ENCODE assay signal across 14 cellular contexts in the genomic region with DNA sequence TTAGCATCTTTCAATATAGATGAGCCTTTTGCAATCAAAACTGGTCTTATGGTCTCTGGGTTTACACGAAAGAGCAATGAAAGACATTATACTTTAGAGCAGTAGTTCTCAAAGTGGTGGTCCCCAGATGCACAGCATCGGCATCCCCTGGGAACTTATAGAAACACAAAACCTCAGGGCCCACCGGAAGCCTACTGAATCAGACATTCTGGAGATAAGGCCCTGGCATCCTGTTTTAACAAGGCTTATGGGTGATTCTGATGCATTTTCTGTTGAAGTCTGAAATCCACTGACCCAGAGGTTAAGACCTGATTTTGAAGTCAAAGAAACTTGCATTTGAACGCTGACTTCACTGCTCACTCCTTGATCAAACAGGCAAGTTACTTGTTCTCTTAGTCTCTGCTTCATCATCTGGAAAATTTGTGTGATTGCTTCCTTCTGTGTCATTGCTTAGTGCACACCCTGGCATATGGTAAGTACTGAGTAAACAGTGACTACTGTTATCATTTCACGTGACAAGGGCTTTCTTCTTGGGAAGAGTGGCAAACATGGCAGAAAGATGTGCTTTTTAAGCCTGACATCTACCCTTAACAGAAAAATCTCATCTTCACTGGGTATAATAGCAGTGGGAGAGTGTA. TPM values are rescaled to one million over a fixed set of nuclear protein-coding genes. Genes with fewer than 3 reads are reported as not detected.
A peak's percentile ranks its signal among the peaks of the same experiment; 100 is the strongest.
DNase-seq lines count a peak whose midpoint lies in the region; ATAC-seq and TF ChIP-seq lines count a peak whose summit lies in the region.
"Had no signal": no experiment of that assay in that cellular context is flagged by ENCODE, and none has a peak within 500 bp of the region (broad histone marks: within the 10 kb centered on the region; RNA-seq: fewer than 3 reads in every experiment).

No MANE protein-coding gene starts in this region.

- CTCF ChIA-PET in PC-9 (lab: Charles Lee) = no interaction called here

- POLR2A ChIA-PET in PC-9 (lab: Charles Lee; ENCODE audit: unreplicated experiment) = no interaction called here

- no peak overlapping the region for H3K27ac Mint-ChIP-seq in activated T-cell treated with anti-CD3 and anti-CD28 coated beads, Interleukin-2, amount 50 U/mL, for 72 hours
- H3K27ac Mint-ChIP-seq: T-helper 1 cell treated with Interleukin-12 subunit alpha and Interleukin-12 subunit beta and Interleukin-4 antibody, amounts not matched to agents 30 μg/mL and 1 μg/mL, for 36 hours had no signal

- in situ Hi-C loops in transverse colon (cut with MboI; ENCODE audit: low pct_ligation_motif_present in 1 of 4, low pct_unique_long_range_greater_than_20kb in 1 of 4, low sequenced_read_pairs in 3 of 4) = no loop called here
- in situ Hi-C loops in GM13976 (cut with MboI; ENCODE audit: low sequenced_read_pairs, unreplicated experiment) = no loop called here

- no peaks in the 10 kb centered on the region for H3K36me3 Mint-ChIP-seq in activated T-cell treated with anti-CD3 and anti-CD28 coated beads, Interleukin-2, amount 50 U/mL, for 72 hours (ENCODE audit: insufficient read depth in 2 of 2)

- 74 to 81% methylated on average over 3 to 5 of the region's 5 CpGs for WGBS in transverse colon (ENCODE audit: low coverage in 1 of 2), 2 donors

- peak overlapping the region; percentile 59 for H2AFZ ChIP-seq in PC-9

- H3K9me3 ChIP-seq in PC-9 (ENCODE audit: insufficient read depth, low read depth) (no peaks in the 10 kb centered on the region), transverse colon (no peaks in the 10 kb centered on the region)
- H3K9me3 ChIP-seq: upper lobe of left lung had no signal

- no peaks in the 10 kb centered on the region for H3K36me3 ChIP-seq in PC-9 (ENCODE audit: low read depth)
- H3K36me3 ChIP-seq in transverse colon = no peaks in the 10 kb centered on the region
- H3K36me3 ChIP-seq: upper lobe of left lung had no signal

- peaks cover 22% of the 10 kb centered on the region for H3F3A ChIP-seq in PC-9 (ENCODE audit: insufficient read depth, low read depth)

- H3K4me1 Mint-ChIP-seq in activated T-cell treated with anti-CD3 and anti-CD28 coated beads, Interleukin-2, amount 50 U/mL, for 72 hours (ENCODE audit: low read depth) = peaks cover 10% of the 10 kb centered on the region
- H3K4me1 Mint-ChIP-seq: naive B cell had no signal

- no peak overlapping the region for H3K4me3 Mint-ChIP-seq in activated T-cell treated with anti-CD3 and anti-CD28 coated beads, Interleukin-2, amount 50 U/mL, for 72 hours
- H3K4me3 Mint-ChIP-seq: naive B cell; T-helper 1 cell treated with Interleukin-12 subunit alpha and Interleukin-12 subunit beta and Interleukin-4 antibody, amounts not matched to agents 30 μg/mL and 1 μg/mL, for 36 hours had no signal

- peak; percentile 82 to 87 for ATAC-seq in activated T-cell treated with anti-CD3 and anti-CD28 coated beads, Interleukin-2, amount 50 U/mL, for 72 hours (replicated peaks in 1 of 2)

- H3K4me3 ChIP-seq in PC-9 (no peak overlapping the region), fibroblast of mammary gland (ENCODE audit: control insufficient read depth, low read depth, low read length) (no peak overlapping the region), transverse colon (no peak overlapping the region)
- H3K4me3 ChIP-seq: skin epidermis, upper lobe of left lung had no signal

- BruUV-seq in PC-9 (replicated peaks; lab: Mats Ljungman, UMichigan) = no TSS peak

- TF ChIP-seq CTCF in PC-9 (conservative IDR thresholded peaks at IDR 0.05) (no peak), fibroblast of mammary gland (conservative IDR thresholded peaks at IDR 0.05; ENCODE audit: control insufficient read depth, insufficient read depth, low read depth, low read length) (no peak), transverse colon (IDR thresholded peaks at IDR 0.05) (no peak), GM13976 (IDR thresholded peaks at IDR 0.05; ENCODE audit: borderline replicate concordance, control extremely low read depth, extremely low read depth, insufficient read depth, missing control alignments) (no peak)

- peak overlapping the region; percentile 44 for H3K4me2 ChIP-seq in PC-9

- H3K4me1 ChIP-seq in PC-9 (replicated peaks; ENCODE audit: insufficient read depth) (peaks cover 19% of the 10 kb centered on the region), transverse colon (no peaks in the 10 kb centered on the region)
- H3K4me1 ChIP-seq: upper lobe of left lung had no signal

- no peaks in the 10 kb centered on the region for H3K9me2 ChIP-seq in PC-9 (ENCODE audit: insufficient read depth)

- H3K27me3 Mint-ChIP-seq in activated T-cell treated with anti-CD3 and anti-CD28 coated beads, Interleukin-2, amount 50 U/mL, for 72 hours (ENCODE audit: low read depth) = no peaks in the 10 kb centered on the region
- H3K27me3 Mint-ChIP-seq: naive B cell had no signal

- TF ChIP-seq EP300 in transverse colon (IDR thresholded peaks at IDR 0.05; ENCODE audit: low read depth) = no peak

- H3K27me3 ChIP-seq in PC-9 (ENCODE audit: insufficient read depth, low read depth) = no peaks in the 10 kb centered on the region
- H3K27me3 ChIP-seq in transverse colon = no peaks in the 10 kb centered on the region
- H3K27me3 ChIP-seq: upper lobe of left lung had no signal

- H4K20me1 ChIP-seq in PC-9 (ENCODE audit: insufficient read depth) = no peaks in the 10 kb centered on the region

- H3K9me3 Mint-ChIP-seq in activated T-cell treated with anti-CD3 and anti-CD28 coated beads, Interleukin-2, amount 50 U/mL, for 72 hours = peaks cover 0 to 4% of the 10 kb centered on the region in 2 donors
- H3K9me3 Mint-ChIP-seq: naive B cell had no signal

- intact Hi-C loops in PC-9 (cut with micrococcal nuclease; ENCODE audit: unreplicated experiment) (no loop called here), transverse colon (cut with DNase I; ENCODE audit: low total_unique reads) (no loop called here)

- no peak for DNase-seq in activated T-cell treated with anti-CD3 and anti-CD28 coated beads, Interleukin-2, amount 50 U/mL, for 72 hours
- no peak for DNase-seq in activated T-cell treated with anti-CD3 and anti-CD28 coated beads, Interleukin-2, amount 50 U/mL, for 1 hour
- DNase-seq in PC-9 (peak in 1 of 2 experiments; percentile 96), fibroblast of mammary gland (ENCODE audit: low read depth) (peak; percentile 30), transverse colon (no peak), GM13976 (ENCODE audit: low spot score) (no peak), SKM-1 treated with dmso at 0.1 percent for 144 hours (lab: John Stamatoyannopoulos, UW; ENCODE audit: unreplicated experiment) (no peak), DMS114 treated with DMSO at 0.1 percent for 48 hours (lab: John Stamatoyannopoulos, UW; ENCODE audit: unreplicated experiment) (no peak)
- DNase-seq: AML-193, naive B cell, NCI-H1092 treated with DMSO at 0.1 percent for 48 hours, upper lobe of left lung had no signal

- H3K79me2 ChIP-seq in PC-9 (ENCODE audit: low read depth) = no peaks in the 10 kb centered on the region

- no peak for TF ChIP-seq POLR2A in transverse colon (IDR thresholded peaks at IDR 0.05)

- peak overlapping the region; percentile 76 for H3K27ac ChIP-seq in PC-9
- H3K27ac ChIP-seq in transverse colon = peak overlapping the region in 3 of 4 donors; percentile 35 to 58 (median 40)
- H3K27ac ChIP-seq: skin epidermis, upper lobe of left lung had no signal

RNA-seq across cellular contexts. Expression of a gene that starts 14.5 kb away (rescaled TPM):
- total RNA-seq in activated T-cell treated with anti-CD3 and anti-CD28 coated beads, Interleukin-2, amount 50 U/mL, for 72 hours = not detected
- not detected in 2 replicates for total RNA-seq in PC-9 (2021)
- total RNA-seq in transverse colon = not detected
